ENCODE assay signal across 27 cellular contexts in genomic region chr4:1169691-1170096, GRCh38. TPM values are rescaled to one million over a fixed set of nuclear protein-coding genes. Genes with fewer than 3 reads are reported as not detected.
DNase-seq lines count a peak whose midpoint lies in the region; ATAC-seq, FAIRE-seq and TF ChIP-seq lines count a peak whose summit lies in the region.
"Had no signal": no experiment of that assay in that cellular context is flagged by ENCODE, and none has a peak within 500 bp of the region (broad histone marks: within the 10 kb centered on the region; RNA-seq: fewer than 3 reads in every experiment).

No MANE protein-coding gene starts in this region.

- peaks cover 24% of the 10 kb centered on the region for H3K9me3 Mint-ChIP-seq in glutamatergic neuron (ENCODE audit: unreplicated experiment)
- H3K9me3 Mint-ChIP-seq: activated CD4-positive, alpha-beta memory T cell treated with anti-CD3 and anti-CD28 coated beads, Interleukin-2, amount 10 ng/mL, durations not matched to agents 7 days and 5 days had no signal

- H3K36me3 ChIP-seq in RWPE2 (ENCODE audit: low read depth) (no peaks in the 10 kb centered on the region), osteoblast (ENCODE audit: insufficient read depth, low read length) (no peaks in the 10 kb centered on the region)
- H3K36me3 ChIP-seq: gastrocnemius medialis, neural progenitor cell, transverse colon had no signal

- H3K27ac ChIP-seq in C4-2B (peak overlapping the region; percentile 86), RWPE2 (ENCODE audit: poor library complexity, severe bottlenecking) (no peak overlapping the region), osteoblast (ENCODE audit: low read depth, low read length) (no peak overlapping the region)
- H3K27ac ChIP-seq: epithelial cell of prostate, gastrocnemius medialis, neural progenitor cell, PC-9 had no signal

- H4K20me1 ChIP-seq in osteoblast (ENCODE audit: insufficient read depth, low read length): peaks cover 8% of the 10 kb centered on the region

- H3K4me1 Mint-ChIP-seq in glutamatergic neuron (ENCODE audit: low read depth, unreplicated experiment): peaks cover 21% of the 10 kb centered on the region

- H2AFZ ChIP-seq in osteoblast (ENCODE audit: low read length): no peak overlapping the region
- H2AFZ ChIP-seq: neural progenitor cell, PC-9 had no signal

- no peak overlapping the region for H3K27ac Mint-ChIP-seq in glutamatergic neuron (ENCODE audit: unreplicated experiment)
- H3K27ac Mint-ChIP-seq: activated CD4-positive, alpha-beta memory T cell treated with anti-CD3 and anti-CD28 coated beads, Interleukin-2, amount 10 ng/mL, durations not matched to agents 7 days and 5 days; neural progenitor cell had no signal

- H3K4me3 ChIP-seq in RWPE2 (ENCODE audit: severe bottlenecking) (no peak overlapping the region), osteoblast (ENCODE audit: insufficient read depth, low read length) (no peak overlapping the region)
- H3K4me3 ChIP-seq: dorsolateral prefrontal cortex, gastrocnemius medialis, mucosa of descending colon, neural progenitor cell, PC-9, transverse colon had no signal

- no peak overlapping the region for H3K4me2 ChIP-seq in osteoblast (ENCODE audit: insufficient read depth, low read length)
- H3K4me2 ChIP-seq: neural progenitor cell, PC-9 had no signal

- H3K27me3 ChIP-seq in RWPE2 (ENCODE audit: insufficient read depth, poor library complexity, severe bottlenecking) (peaks cover 37% of the 10 kb centered on the region), osteoblast (ENCODE audit: insufficient read depth, low read length) (peaks cover 28% of the 10 kb centered on the region)

- H3K4me3 Mint-ChIP-seq in glutamatergic neuron (ENCODE audit: unreplicated experiment): peak overlapping the region; percentile 78

- no peaks in the 10 kb centered on the region for H3K79me2 ChIP-seq in osteoblast (ENCODE audit: insufficient read depth, low read length)

- no peak for FAIRE-seq in GM19239 (lab: Jason Lieb, UNC)
- FAIRE-seq: GM12892 had no signal

- H3K9me3 ChIP-seq in RWPE2 (ENCODE audit: severe bottlenecking): no peaks in the 10 kb centered on the region
- no peaks in the 10 kb centered on the region for H3K9me3 ChIP-seq in osteoblast (ENCODE audit: low read depth, low read length)
- H3K9me3 ChIP-seq: gastrocnemius medialis, mucosa of descending colon, transverse colon had no signal

- DNase-seq in RWPE2 (ENCODE audit: low spot score): peak; percentile 59
- no peak for DNase-seq in glutamatergic neuron
- DNase-seq in osteoblast (ENCODE audit: insufficient read length, low spot score, missing footprints): peak; percentile 73
- DNase-seq in GF-D8 (lab: John Stamatoyannopoulos, UW): no peak
- no peak for DNase-seq in activated naive CD4-positive, alpha-beta T cell treated with Interleukin-2 at 50 U/mL for 16 hours
- DNase-seq in GM19239 (ENCODE audit: insufficient read length, low spot score): no peak
- DNase-seq in NCI-H2171 (lab: John Stamatoyannopoulos, UW): no peak
- DNase-seq: ACHN; activated CD4-positive, alpha-beta memory T cell treated with anti-CD3 and anti-CD28 coated beads, Interleukin-2, amount 10 ng/mL, durations not matched to agents 7 days and 5 days; activated CD4-positive, CD25-positive, alpha-beta regulatory T cell treated with anti-CD3 and anti-CD28 coated beads, Interleukin-2, amount 50 U/mL, for 72 hours; activated effector memory CD4-positive, alpha-beta T cell treated with anti-CD3 and anti-CD28 coated beads, Interleukin-2, amount 50 U/mL, for 16 hours; activated T-cell treated with anti-CD3 and anti-CD28 coated beads for 4 hours; C1 segment of cervical spinal cord; gastrocnemius medialis; hypothalamus; NCI-H2081 treated with DMSO at 0.1 percent for 48 hours; NK-92 treated with Interleukin-12 subunit alpha and Interleukin-12 subunit beta, amount 100 ng/mL, for 24 hours; PC-9; stimulated activated CD8-positive, alpha-beta memory T cell treated with anti-CD3 and anti-CD28 coated beads, Interleukin-4, amount 100 ng/mL, for 48 hours; transverse colon had no signal

- H3K27me3 Mint-ChIP-seq in glutamatergic neuron (ENCODE audit: unreplicated experiment): peaks cover 27% of the 10 kb centered on the region

- TF ChIP-seq CTCF in C4-2B (conservative IDR thresholded peaks at IDR 0.05) (no peak), RWPE2 (IDR thresholded peaks at IDR 0.05; ENCODE audit: poor library complexity, severe bottlenecking) (no peak), glutamatergic neuron (IDR thresholded peaks at IDR 0.05; ENCODE audit: partially characterized antibody, unreplicated experiment) (no peak), osteoblast (IDR thresholded peaks at IDR 0.05; ENCODE audit: extremely low read depth, low read depth, low read length) (no peak)

- no peak for ATAC-seq in RWPE2 (ENCODE audit: low read depth)
- ATAC-seq: gastrocnemius medialis, mucosa of descending colon had no signal

- H3K4me1 ChIP-seq in RWPE2 (ENCODE audit: insufficient read depth, poor library complexity, severe bottlenecking): no peaks in the 10 kb centered on the region
- peaks cover 6% of the 10 kb centered on the region for H3K4me1 ChIP-seq in osteoblast (ENCODE audit: insufficient read depth, low read length)

- H3K36me3 Mint-ChIP-seq in glutamatergic neuron (ENCODE audit: unreplicated experiment): peaks cover 15% of the 10 kb centered on the region
- H3K36me3 Mint-ChIP-seq: neural progenitor cell had no signal

RNA-seq across cellular contexts. Expression of gene SPON2, which starts 2.7 kb away (rescaled TPM):
- 769 TPM for total RNA-seq in glutamatergic neuron (ENCODE audit: unreplicated experiment)
- total RNA-seq in osteoblast: 29.8 and 38.7 TPM in 2 replicates

RNA-seq across cellular contexts. Expression of gene RNF212, which starts 56.3 kb away (rescaled TPM):
- 11.1 TPM for total RNA-seq in glutamatergic neuron (ENCODE audit: unreplicated experiment)
- total RNA-seq in osteoblast: 7.1 and 7.6 TPM in 2 replicates
- total RNA-seq: MCF 10A had no signal

Comparison
In these comparisons a context has a peak if more than half of its experiments do, and no peak if none do; other contexts are left out.
1. DNase-seq: peak in RWPE2 (single experiment) and osteoblast (single experiment); none in glutamatergic neuron (single experiment), GF-D8 (single experiment), activated naive CD4-positive, alpha-beta T cell treated with Interleukin-2 at 50 U/mL for 16 hours (single experiment), GM19239 (single experiment) and NCI-H2171 (single experiment).
2. RNA of gene SPON2, which starts 2.7 kb away (total RNA-seq): 769 TPM in glutamatergic neuron (single experiment); 29.8 to 38.7 TPM in osteoblast; every median in the first group is over 10 times any median in the second.